Comparison of ENCODE assay signal across 8 cellular contexts in the genomic region with DNA sequence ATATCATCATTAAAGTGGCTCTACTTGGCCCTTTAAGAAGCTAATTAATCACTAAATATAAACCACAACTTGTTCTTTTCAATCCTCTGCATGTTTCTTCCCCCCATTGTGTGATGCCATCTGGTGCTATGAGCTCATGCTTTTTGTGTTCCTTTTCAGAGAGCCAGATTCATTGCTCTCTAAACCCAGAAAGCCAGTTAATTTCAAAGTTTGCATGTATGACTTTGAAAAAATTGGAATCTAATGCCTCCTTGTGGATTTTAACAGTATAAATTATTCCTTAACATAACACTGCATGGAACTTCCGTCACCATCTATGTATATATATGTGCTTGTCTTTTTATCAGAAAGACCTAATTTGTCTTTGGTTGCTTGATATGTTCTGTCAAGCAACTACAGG. TPM values are rescaled to one million over a fixed set of nuclear protein-coding genes. Genes with fewer than 3 reads are reported as not detected.
DNase-seq lines count a peak whose midpoint lies in the region; ATAC-seq, FAIRE-seq and TF ChIP-seq lines count a peak whose summit lies in the region.
"Had no signal": no experiment of that assay in that cellular context is flagged by ENCODE, and none has a peak within 500 bp of the region (broad histone marks: within the 10 kb centered on the region; RNA-seq: fewer than 3 reads in every experiment).

No MANE protein-coding gene starts in this region.

- DNase-seq in HTR-8/SVneo (ENCODE audit: insufficient read length, low spot score) (peak; percentile 30), SK-MEL-5 (ENCODE audit: low read depth, low spot score) (peak; percentile 60), left ventricle myocardium inferior (no peak), thyroid gland (no peak)
- DNase-seq in activated CD4-positive, alpha-beta T cell treated with anti-CD3 and anti-CD28 coated beads, Interleukin-2, amount 50 U/mL, for 1 hour = no peak

- TF ChIP-seq CTCF in left ventricle myocardium inferior (IDR thresholded peaks at IDR 0.05; ENCODE audit: borderline replicate concordance) = peak; percentile 65
- peak in 4 of 6 experiments; percentile 15 to 64 (median 51) for TF ChIP-seq CTCF in thyroid gland (IDR thresholded peaks at IDR 0.05)

- 71 to 77% methylated on average over 1 of the region's 1 CpG for WGBS in thyroid gland, 2 donors

- peak overlapping the region; percentile 5 for H3K4me3 ChIP-seq in left ventricle myocardium inferior
- H3K4me3 ChIP-seq in thyroid gland (replicated peaks in 1 of 3) = no peak overlapping the region

- H3K36me3 ChIP-seq in left ventricle myocardium inferior (no peaks in the 10 kb centered on the region), thyroid gland (no peaks in the 10 kb centered on the region)

- in situ Hi-C loops in SK-MEL-5 (cut with HindIII; ENCODE audit: low pct_unique_long_range_greater_than_20kb, low sequenced_read_pairs) = no loop called here

- intact Hi-C loops in left ventricle myocardium inferior (cut with micrococcal nuclease) = loop anchor here (5.0 to 10.0 kb wide), 3 partner anchors 105 to 322 kb away; no protein-coding TSS in a partner anchor
- intact Hi-C loops in thyroid gland (cut with DNase I) = loop anchor here (10.0 kb wide), 1 partner anchor 102 kb away; no protein-coding TSS in a partner anchor

- H3K27ac ChIP-seq in left ventricle myocardium inferior (replicated peaks) (peak overlapping the region; percentile 76), thyroid gland (no peak overlapping the region)

- ATAC-seq in HG02678 (IDR thresholded peaks at IDR 0.05; ENCODE audit: unreplicated experiment) (no peak), HG03139 (IDR thresholded peaks at IDR 0.05; ENCODE audit: unreplicated experiment) (no peak)

- TF ChIP-seq POLR2A in thyroid gland (IDR thresholded peaks at IDR 0.05) = no peak

- H3K27me3 ChIP-seq in left ventricle myocardium inferior (ENCODE audit: low read depth) = no peaks in the 10 kb centered on the region
- no peaks in the 10 kb centered on the region for H3K27me3 ChIP-seq in thyroid gland

- FAIRE-seq in HTR-8/SVneo (lab: Jason Lieb, UNC) = no peak

- peaks cover 31% of the 10 kb centered on the region for H3K4me1 ChIP-seq in left ventricle myocardium inferior
- H3K4me1 ChIP-seq in thyroid gland = peaks cover 0 to 12% of the 10 kb centered on the region in 2 donors

- H3K9me3 ChIP-seq in left ventricle myocardium inferior (replicated peaks) (peaks cover 26% of the 10 kb centered on the region), thyroid gland (no peaks in the 10 kb centered on the region)

RNA-seq across cellular contexts. Expression of a gene that starts 31.1 kb away (rescaled TPM):
- 0.32 and 0.80 TPM in 2 replicates for total RNA-seq in SK-MEL-5 (2014; rRNA removed; shearing (Covaris generic))
- not detected in 2 replicates for polyA plus RNA-seq in SK-MEL-5 (2015; cell fraction: cytosol; rRNA removed)
- 0.53 and 1.5 TPM in 2 replicates for polyA plus RNA-seq in SK-MEL-5 (2015; cell fraction: nucleus; rRNA removed)
- total RNA-seq in left ventricle myocardium inferior (3.6 TPM), thyroid gland (1 to 10 TPM; 1.9 to 6.5 (median 4.0) TPM)
- total RNA-seq: NCI-H460 had no signal

Comparison
In these comparisons a context has a peak if more than half of its experiments do, and no peak if none do; other contexts are left out.
1. DNase-seq: peak in HTR-8/SVneo (single experiment) and SK-MEL-5 (single experiment); none in left ventricle myocardium inferior (single experiment), thyroid gland (0 of 2) and activated CD4-positive, alpha-beta T cell treated with anti-CD3 and anti-CD28 coated beads, Interleukin-2, amount 50 U/mL, for 1 hour (single experiment).